Comparison of ENCODE assay signal across 1 cellular context in the genomic region with DNA sequence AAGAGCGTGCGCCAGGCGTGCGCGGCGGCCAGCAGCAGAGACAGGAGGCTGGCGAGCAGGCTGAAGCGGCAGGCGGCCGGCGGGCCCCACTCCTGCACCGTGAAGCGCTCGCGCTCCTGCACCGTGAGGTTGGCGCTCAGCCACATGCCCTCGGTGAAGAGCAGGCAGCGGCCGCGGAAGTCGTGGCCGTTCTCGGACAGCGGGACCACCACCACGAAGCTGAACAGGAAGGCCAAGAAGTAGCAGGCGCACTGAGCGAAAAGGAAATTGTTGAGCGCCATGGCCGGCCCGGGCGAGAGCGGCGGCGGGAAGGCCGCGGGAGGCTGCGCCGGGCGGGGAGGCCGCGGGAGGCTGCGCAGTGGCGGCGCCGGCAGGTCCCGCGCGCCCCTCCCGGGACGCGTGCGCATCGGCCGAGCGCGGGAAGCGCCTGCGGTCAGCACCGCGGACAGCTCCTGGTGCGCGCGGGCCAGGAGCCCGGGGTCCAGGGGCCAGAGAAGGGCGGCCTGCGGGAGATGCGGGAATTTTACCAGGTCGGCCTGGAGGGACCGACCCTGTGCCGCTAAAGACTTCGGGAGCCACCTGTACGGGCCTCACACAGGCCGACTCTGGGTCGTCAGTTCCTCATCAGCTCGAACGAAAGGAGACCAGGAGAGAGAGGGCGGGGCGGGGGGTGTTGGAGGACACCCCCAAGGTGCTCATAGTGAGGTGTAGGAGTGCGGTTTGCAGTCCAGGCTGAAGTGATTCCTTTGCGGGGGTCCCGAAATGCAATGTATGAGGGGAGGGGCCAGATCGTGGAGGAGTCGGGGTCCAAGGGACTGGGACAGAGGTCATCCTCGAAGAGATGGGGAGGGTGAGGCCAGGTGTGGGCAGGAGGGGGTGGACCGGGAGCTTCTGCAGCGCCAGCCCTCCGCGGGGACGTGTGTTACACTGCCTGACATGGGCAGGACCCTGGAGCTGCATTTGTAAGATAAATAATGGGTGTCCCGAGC.
TF ChIP-seq lines count a peak whose summit lies in the region.

A gene (minus strand): TSS at position 312 of the 989 bp plus-strand sequence. CDS start 31 bp downstream, at position 281.

TF ChIP-seq in HepG2, 621 proteins besides CTCF, POLR2A, EP300 and RAD21 (continued from another document):
- TF ChIP-seq, protein P1, sequence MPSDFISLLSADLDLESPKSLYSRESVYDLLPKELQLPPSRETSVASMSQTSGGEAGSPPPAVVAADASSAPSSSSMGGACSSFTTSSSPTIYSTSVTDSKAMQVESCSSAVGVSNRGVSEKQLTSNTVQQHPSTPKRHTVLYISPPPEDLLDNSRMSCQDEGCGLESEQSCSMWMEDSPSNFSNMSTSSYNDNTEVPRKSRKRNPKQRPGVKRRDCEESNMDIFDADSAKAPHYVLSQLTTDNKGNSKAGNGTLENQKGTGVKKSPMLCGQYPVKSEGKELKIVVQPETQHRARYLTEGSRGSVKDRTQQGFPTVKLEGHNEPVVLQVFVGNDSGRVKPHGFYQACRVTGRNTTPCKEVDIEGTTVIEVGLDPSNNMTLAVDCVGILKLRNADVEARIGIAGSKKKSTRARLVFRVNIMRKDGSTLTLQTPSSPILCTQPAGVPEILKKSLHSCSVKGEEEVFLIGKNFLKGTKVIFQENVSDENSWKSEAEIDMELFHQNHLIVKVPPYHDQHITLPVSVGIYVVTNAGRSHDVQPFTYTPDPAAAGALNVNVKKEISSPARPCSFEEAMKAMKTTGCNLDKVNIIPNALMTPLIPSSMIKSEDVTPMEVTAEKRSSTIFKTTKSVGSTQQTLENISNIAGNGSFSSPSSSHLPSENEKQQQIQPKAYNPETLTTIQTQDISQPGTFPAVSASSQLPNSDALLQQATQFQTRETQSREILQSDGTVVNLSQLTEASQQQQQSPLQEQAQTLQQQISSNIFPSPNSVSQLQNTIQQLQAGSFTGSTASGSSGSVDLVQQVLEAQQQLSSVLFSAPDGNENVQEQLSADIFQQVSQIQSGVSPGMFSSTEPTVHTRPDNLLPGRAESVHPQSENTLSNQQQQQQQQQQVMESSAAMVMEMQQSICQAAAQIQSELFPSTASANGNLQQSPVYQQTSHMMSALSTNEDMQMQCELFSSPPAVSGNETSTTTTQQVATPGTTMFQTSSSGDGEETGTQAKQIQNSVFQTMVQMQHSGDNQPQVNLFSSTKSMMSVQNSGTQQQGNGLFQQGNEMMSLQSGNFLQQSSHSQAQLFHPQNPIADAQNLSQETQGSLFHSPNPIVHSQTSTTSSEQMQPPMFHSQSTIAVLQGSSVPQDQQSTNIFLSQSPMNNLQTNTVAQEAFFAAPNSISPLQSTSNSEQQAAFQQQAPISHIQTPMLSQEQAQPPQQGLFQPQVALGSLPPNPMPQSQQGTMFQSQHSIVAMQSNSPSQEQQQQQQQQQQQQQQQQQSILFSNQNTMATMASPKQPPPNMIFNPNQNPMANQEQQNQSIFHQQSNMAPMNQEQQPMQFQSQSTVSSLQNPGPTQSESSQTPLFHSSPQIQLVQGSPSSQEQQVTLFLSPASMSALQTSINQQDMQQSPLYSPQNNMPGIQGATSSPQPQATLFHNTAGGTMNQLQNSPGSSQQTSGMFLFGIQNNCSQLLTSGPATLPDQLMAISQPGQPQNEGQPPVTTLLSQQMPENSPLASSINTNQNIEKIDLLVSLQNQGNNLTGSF (CRISPR knock-in tag; IDR thresholded peaks at IDR 0.05) = peak; percentile 85; the same call in 1 of the 2 replicates
- peak; percentile 75; the same call in 1 of the 2 replicates for TF ChIP-seq EHMT2 (IDR thresholded peaks at IDR 0.05; ENCODE audit: borderline replicate concordance, low read depth, low read length)
- TF ChIP-seq, protein P2, sequence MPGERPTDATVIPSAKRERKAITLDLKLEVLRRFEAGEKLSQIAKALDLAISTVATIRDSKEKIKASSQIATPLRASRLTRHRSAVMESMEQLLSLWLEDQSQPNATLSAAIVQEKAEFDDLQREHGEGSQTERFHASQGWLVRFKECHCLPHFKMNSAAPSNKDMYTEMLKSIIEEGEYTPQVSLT (CRISPR knock-in tag; IDR thresholded peaks at IDR 0.05; ENCODE audit: borderline replicate concordance, low read depth) = no peak
- peak; percentile 61; the same call in 1 of the 2 replicates for TF ChIP-seq KDM5B (CRISPR knock-in tag; IDR thresholded peaks at IDR 0.05; ENCODE audit: borderline replicate concordance)
- TF ChIP-seq, protein P3, sequence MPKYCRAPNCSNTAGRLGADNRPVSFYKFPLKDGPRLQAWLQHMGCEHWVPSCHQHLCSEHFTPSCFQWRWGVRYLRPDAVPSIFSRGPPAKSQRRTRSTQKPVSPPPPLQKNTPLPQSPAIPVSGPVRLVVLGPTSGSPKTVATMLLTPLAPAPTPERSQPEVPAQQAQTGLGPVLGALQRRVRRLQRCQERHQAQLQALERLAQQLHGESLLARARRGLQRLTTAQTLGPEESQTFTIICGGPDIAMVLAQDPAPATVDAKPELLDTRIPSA (CRISPR knock-in tag; IDR thresholded peaks at IDR 0.05; ENCODE audit: borderline replicate concordance) = no peak
- TF ChIP-seq STAG1 (CRISPR knock-in tag; IDR thresholded peaks at IDR 0.05) = no peak
- TF ChIP-seq, protein P4, sequence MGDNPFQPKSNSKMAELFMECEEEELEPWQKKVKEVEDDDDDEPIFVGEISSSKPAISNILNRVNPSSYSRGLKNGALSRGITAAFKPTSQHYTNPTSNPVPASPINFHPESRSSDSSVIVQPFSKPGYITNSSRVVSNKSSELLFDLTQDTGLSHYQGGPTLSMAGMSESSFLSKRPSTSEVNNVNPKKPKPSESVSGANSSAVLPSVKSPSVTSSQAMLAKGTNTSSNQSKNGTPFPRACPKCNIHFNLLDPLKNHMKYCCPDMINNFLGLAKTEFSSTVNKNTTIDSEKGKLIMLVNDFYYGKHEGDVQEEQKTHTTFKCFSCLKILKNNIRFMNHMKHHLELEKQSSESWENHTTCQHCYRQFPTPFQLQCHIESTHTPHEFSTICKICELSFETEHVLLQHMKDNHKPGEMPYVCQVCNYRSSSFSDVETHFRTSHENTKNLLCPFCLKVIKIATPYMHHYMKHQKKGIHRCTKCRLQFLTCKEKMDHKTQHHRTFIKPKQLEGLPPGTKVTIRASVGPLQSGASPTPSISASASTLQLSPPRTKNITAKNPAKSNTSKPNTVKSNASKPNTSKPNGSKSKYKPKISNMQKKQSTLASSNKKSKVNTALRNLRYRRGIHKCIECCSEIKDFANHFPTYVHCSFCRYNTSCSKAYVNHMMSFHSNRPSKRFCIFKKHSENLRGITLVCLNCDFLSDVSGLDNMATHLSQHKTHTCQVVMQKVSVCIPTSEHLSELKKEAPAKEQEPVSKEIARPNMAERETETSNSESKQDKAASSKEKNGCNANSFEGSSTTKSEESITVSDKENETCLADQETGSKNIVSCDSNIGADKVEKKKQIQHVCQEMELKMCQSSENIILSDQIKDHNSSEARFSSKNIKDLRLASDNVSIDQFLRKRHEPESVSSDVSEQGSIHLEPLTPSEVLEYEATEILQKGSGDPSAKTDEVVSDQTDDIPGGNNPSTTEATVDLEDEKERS (CRISPR knock-in tag; IDR thresholded peaks at IDR 0.05) = no peak
- TF ChIP-seq ZNF841 (CRISPR knock-in tag; IDR thresholded peaks at IDR 0.05; ENCODE audit: borderline replicate concordance) = no peak
- TF ChIP-seq SRF (IDR thresholded peaks at IDR 0.05; ENCODE audit: low read depth, low read length) = no peak
- no peak for TF ChIP-seq ATRX (CRISPR knock-in tag; IDR thresholded peaks at IDR 0.05; ENCODE audit: borderline replicate concordance)
- TF ChIP-seq ZNF430 (CRISPR knock-in tag; IDR thresholded peaks at IDR 0.05) = peak; percentile 67; the same call in 1 of the 2 replicates
- TF ChIP-seq, protein P5, sequence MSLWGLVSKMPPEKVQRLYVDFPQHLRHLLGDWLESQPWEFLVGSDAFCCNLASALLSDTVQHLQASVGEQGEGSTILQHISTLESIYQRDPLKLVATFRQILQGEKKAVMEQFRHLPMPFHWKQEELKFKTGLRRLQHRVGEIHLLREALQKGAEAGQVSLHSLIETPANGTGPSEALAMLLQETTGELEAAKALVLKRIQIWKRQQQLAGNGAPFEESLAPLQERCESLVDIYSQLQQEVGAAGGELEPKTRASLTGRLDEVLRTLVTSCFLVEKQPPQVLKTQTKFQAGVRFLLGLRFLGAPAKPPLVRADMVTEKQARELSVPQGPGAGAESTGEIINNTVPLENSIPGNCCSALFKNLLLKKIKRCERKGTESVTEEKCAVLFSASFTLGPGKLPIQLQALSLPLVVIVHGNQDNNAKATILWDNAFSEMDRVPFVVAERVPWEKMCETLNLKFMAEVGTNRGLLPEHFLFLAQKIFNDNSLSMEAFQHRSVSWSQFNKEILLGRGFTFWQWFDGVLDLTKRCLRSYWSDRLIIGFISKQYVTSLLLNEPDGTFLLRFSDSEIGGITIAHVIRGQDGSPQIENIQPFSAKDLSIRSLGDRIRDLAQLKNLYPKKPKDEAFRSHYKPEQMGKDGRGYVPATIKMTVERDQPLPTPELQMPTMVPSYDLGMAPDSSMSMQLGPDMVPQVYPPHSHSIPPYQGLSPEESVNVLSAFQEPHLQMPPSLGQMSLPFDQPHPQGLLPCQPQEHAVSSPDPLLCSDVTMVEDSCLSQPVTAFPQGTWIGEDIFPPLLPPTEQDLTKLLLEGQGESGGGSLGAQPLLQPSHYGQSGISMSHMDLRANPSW (CRISPR knock-in tag; IDR thresholded peaks at IDR 0.05; ENCODE audit: borderline replicate concordance) = no peak
- TF ChIP-seq AGO1 (IDR thresholded peaks at IDR 0.05; ENCODE audit: low read depth, low read length, poor library complexity, severe bottlenecking) = no peak
- TF ChIP-seq SOX6 (IDR thresholded peaks at IDR 0.05) = no peak
- no peak for TF ChIP-seq SOX6 (CRISPR knock-in tag; IDR thresholded peaks at IDR 0.05)
- peak; percentile 42; the same call in 1 of the 2 replicates for TF ChIP-seq ZNF777 (CRISPR knock-in tag; IDR thresholded peaks at IDR 0.05)
- TF ChIP-seq ZNF225 (CRISPR knock-in tag; IDR thresholded peaks at IDR 0.05) = no peak
- no peak for TF ChIP-seq ZNF143 (CRISPR knock-in tag; IDR thresholded peaks at IDR 0.05)
- peak; percentile 84; the same call in 1 of the 2 replicates for TF ChIP-seq HOXA5 (CRISPR knock-in tag; IDR thresholded peaks at IDR 0.05)
- TF ChIP-seq, protein P6, sequence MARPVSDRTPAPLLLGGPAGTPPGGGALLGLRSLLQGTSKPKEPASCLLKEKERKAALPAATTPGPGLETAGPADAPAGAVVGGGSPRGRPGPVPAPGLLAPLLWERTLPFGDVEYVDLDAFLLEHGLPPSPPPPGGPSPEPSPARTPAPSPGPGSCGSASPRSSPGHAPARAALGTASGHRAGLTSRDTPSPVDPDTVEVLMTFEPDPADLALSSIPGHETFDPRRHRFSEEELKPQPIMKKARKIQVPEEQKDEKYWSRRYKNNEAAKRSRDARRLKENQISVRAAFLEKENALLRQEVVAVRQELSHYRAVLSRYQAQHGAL (CRISPR knock-in tag; IDR thresholded peaks at IDR 0.05; ENCODE audit: not compliant biosample characterization) = peak; percentile 56
- no peak for TF ChIP-seq ZNF589 (CRISPR knock-in tag; conservative IDR thresholded peaks at IDR 0.05)
- peak; percentile 72; the same call in 1 of the 2 replicates for TF ChIP-seq ZNF773 (CRISPR knock-in tag; IDR thresholded peaks at IDR 0.05; ENCODE audit: borderline replicate concordance)
- TF ChIP-seq IRF2 (CRISPR knock-in tag; IDR thresholded peaks at IDR 0.05) = no peak
- TF ChIP-seq ZNF709 (CRISPR knock-in tag; IDR thresholded peaks at IDR 0.05) = no peak
- no peak for TF ChIP-seq ZNF746 (CRISPR knock-in tag; IDR thresholded peaks at IDR 0.05)
- 0 out of 2 replicates have a peak, but pooled peaks have one; percentile 66 for TF ChIP-seq ZNF451 (CRISPR knock-in tag; IDR thresholded peaks at IDR 0.05)
- TF ChIP-seq, protein P7, sequence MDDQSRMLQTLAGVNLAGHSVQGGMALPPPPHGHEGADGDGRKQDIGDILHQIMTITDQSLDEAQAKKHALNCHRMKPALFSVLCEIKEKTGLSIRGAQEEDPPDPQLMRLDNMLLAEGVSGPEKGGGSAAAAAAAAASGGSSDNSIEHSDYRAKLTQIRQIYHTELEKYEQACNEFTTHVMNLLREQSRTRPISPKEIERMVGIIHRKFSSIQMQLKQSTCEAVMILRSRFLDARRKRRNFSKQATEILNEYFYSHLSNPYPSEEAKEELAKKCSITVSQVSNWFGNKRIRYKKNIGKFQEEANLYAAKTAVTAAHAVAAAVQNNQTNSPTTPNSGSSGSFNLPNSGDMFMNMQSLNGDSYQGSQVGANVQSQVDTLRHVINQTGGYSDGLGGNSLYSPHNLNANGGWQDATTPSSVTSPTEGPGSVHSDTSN (CRISPR knock-in tag; IDR thresholded peaks at IDR 0.05; ENCODE audit: borderline replicate concordance) = no peak
- TF ChIP-seq, protein P8, sequence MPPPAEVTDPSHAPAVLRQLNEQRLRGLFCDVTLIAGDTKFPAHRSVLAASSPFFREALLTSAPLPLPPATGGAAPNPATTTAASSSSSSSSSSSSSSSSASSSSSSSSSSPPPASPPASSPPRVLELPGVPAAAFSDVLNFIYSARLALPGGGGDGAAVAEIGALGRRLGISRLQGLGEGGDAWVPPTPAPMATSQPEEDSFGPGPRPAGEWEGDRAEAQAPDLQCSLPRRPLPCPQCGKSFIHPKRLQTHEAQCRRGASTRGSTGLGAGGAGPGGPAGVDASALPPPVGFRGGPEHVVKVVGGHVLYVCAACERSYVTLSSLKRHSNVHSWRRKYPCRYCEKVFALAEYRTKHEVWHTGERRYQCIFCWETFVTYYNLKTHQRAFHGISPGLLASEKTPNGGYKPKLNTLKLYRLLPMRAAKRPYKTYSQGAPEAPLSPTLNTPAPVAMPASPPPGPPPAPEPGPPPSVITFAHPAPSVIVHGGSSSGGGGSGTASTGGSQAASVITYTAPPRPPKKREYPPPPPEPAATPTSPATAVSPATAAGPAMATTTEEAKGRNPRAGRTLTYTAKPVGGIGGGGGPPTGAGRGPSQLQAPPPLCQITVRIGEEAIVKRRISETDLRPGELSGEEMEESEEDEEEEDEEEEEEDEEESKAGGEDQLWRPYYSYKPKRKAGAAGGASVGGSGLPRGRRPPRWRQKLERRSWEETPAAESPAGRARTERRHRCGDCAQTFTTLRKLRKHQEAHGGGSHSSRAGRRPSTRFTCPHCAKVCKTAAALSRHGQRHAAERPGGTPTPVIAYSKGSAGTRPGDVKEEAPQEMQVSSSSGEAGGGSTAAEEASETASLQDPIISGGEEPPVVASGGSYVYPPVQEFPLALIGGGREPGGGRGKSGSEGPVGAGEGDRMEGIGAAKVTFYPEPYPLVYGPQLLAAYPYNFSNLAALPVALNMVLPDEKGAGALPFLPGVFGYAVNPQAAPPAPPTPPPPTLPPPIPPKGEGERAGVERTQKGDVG (CRISPR knock-in tag; IDR thresholded peaks at IDR 0.05; ENCODE audit: borderline replicate concordance) = no peak
